27 cellular contexts compared by ENCODE assay signal in genomic region chr3:21634112-21634511, GRCh38.
"Had no signal": no experiment of that assay in that cellular context is flagged by ENCODE, and none has a peak within 500 bp of the region (broad histone marks: within the 10 kb centered on the region; RNA-seq: fewer than 3 reads in every experiment).

No MANE protein-coding gene starts in this region.

- H3K9me3 Mint-ChIP-seq: endodermal cell had no signal

- H3K36me3 Mint-ChIP-seq: memory B cell; naive thymus-derived CD4-positive, alpha-beta T cell had no signal

- H3K27ac ChIP-seq: colonic mucosa, epithelial cell of prostate, esophagus squamous epithelium, gastrocnemius medialis, heart right ventricle, left lung, lower lobe of right lung had no signal

- ATAC-seq: effector memory CD8-positive, alpha-beta T cell; esophagus mucosa; gastrocnemius medialis; heart right ventricle; left cardiac atrium; left lung; left ventricle myocardium superior; lower lobe of right lung; naive thymus-derived CD4-positive, alpha-beta T cell had no signal

- H3K27me3 ChIP-seq: colonic mucosa, esophagus squamous epithelium, gastrocnemius medialis, heart right ventricle, left lung had no signal

- H3K27ac Mint-ChIP-seq: dendritic cell treated with granulocyte-macrophage colony-stimulating factor and Interleukin-4, amounts not matched to agents 40 ng/mL and 50 ng/mL, for 4 days; effector memory CD8-positive, alpha-beta T cell; endodermal cell; memory B cell; naive thymus-derived CD4-positive, alpha-beta T cell had no signal

- H3K9me3 ChIP-seq: esophagus squamous epithelium, gastrocnemius medialis, left lung, lower lobe of right lung had no signal

- H3K27me3 Mint-ChIP-seq: dendritic cell treated with granulocyte-macrophage colony-stimulating factor and Interleukin-4, amounts not matched to agents 40 ng/mL and 50 ng/mL, for 4 days; effector memory CD8-positive, alpha-beta T cell; memory B cell; naive thymus-derived CD4-positive, alpha-beta T cell had no signal

- H3K4me3 ChIP-seq: colonic mucosa, esophagus squamous epithelium, gastrocnemius medialis, heart right ventricle, left lung, lower lobe of right lung had no signal

- H3K4me3 Mint-ChIP-seq: dendritic cell treated with granulocyte-macrophage colony-stimulating factor and Interleukin-4, amounts not matched to agents 40 ng/mL and 50 ng/mL, for 4 days; effector memory CD8-positive, alpha-beta T cell; endodermal cell; memory B cell; naive thymus-derived CD4-positive, alpha-beta T cell had no signal

- DNase-seq: colonic mucosa; cortex of kidney; effector CD8-positive, alpha-beta T cell; effector memory CD8-positive, alpha-beta T cell; endodermal cell; erythroblast; esophagus squamous epithelium; foreskin fibroblast; foreskin melanocyte; gastrocnemius medialis; glutamatergic neuron; head of caudate nucleus; heart right ventricle; hippocampal formation; left cardiac atrium; left lung; left ventricle myocardium superior; lower lobe of right lung; mesendoderm; midbrain; naive thymus-derived CD4-positive, alpha-beta T cell had no signal

- H3K4me1 Mint-ChIP-seq: memory B cell; naive thymus-derived CD4-positive, alpha-beta T cell had no signal

- H3K4me1 ChIP-seq: colonic mucosa, esophagus squamous epithelium, gastrocnemius medialis, heart right ventricle, left lung, lower lobe of right lung had no signal

- H3K36me3 ChIP-seq: colonic mucosa, esophagus squamous epithelium, gastrocnemius medialis, heart right ventricle, left lung, lower lobe of right lung had no signal

- FAIRE-seq: islet of Langerhans, keratinocyte had no signal
